Comparison of ENCODE assay signal across 9 cellular contexts in the genomic region with DNA sequence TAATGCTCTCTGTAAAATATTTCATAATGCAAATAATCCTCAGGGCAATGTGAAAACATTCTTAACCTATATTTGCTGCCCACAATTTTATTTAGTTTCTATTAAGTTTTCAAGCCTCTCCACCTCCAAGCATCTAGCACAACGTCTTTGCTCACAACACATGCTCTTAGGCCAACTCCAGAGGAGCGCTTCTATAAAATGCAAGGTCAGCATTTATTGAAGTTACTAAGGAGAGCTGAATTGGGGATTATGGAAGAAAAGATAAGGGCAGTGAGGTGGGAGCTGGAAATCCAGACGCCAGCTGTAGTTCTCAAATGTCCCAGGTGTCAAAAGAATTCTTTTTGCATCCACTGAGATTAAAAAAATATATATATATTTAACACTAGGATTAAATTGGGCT. TPM values are rescaled to one million over a fixed set of nuclear protein-coding genes. Genes with fewer than 3 reads are reported as not detected.
DNase-seq lines count a peak whose midpoint lies in the region; FAIRE-seq and TF ChIP-seq lines count a peak whose summit lies in the region.
"Had no signal": no experiment of that assay in that cellular context is flagged by ENCODE, and none has a peak within 500 bp of the region (broad histone marks: within the 10 kb centered on the region; RNA-seq: fewer than 3 reads in every experiment).

No MANE protein-coding gene starts in this region.

- H3K23me2 ChIP-seq in H1 (ENCODE audit: low read depth, low read length): peaks cover 12% of the 10 kb centered on the region

- no peak overlapping the region for H3K14ac ChIP-seq in H1 (ENCODE audit: insufficient read length)

- H4K91ac ChIP-seq in H1 (replicated peaks; ENCODE audit: insufficient read length, low read length): no peak overlapping the region

- POLR2A ChIA-PET in H1 (lab: Charles Lee; ENCODE audit: partially characterized antibody): interaction anchor here (0.8 to 3.1 kb wide), 5 partner anchors 11 to 145 kb away, joined by 3 to 12 read pairs (median 3); a partner anchor contains a TSS

- H3K4ac ChIP-seq in H1 (replicated peaks; ENCODE audit: insufficient read length, low read depth, low read length): no peak overlapping the region

- H3K79me2 ChIP-seq in OCI-LY1 (ENCODE audit: insufficient read depth, low read length): peaks cover 37% of the 10 kb centered on the region
- H3K79me2 ChIP-seq in H1 (ENCODE audit: control insufficient read depth in 1 of 2, insufficient read depth in 2 of 2, low read length in 2 of 2): peaks cover 17 to 38% of the 10 kb centered on the region in 2 experiments

- H2BK12ac ChIP-seq in H1 (ENCODE audit: low read depth, low read length): no peak overlapping the region

- H3K56ac ChIP-seq in H1 (replicated peaks; ENCODE audit: insufficient read length, low read depth, low read length): no peak overlapping the region

- H3K9me2 ChIP-seq in OCI-LY1 (ENCODE audit: low read depth, low read length): no peaks in the 10 kb centered on the region

- DNase-seq in H1 (ENCODE audit: low read depth in 1 of 2, low spot score in 2 of 2) (no peak), ovary (no peak), NCI-H345 treated with DMSO at 0.1 percent for 48 hours (lab: John Stamatoyannopoulos, UW; ENCODE audit: unreplicated experiment) (no peak), putamen (ENCODE audit: low spot score) (no peak), GM12891 (ENCODE audit: insufficient read length, low spot score) (no peak)
- no peak for DNase-seq in stimulated activated CD4-positive, alpha-beta T cell treated with anti-CD3 and anti-CD28 coated beads, Interleukin-2, amount 100 ng/mL, for 24 hours
- DNase-seq: NCI-H1694 had no signal

- peaks cover 9% of the 10 kb centered on the region for H3K9me3 ChIP-seq in ES-I3 (ENCODE audit: control insufficient read depth, insufficient read depth, low read length)
- H3K9me3 ChIP-seq in OCI-LY1 (ENCODE audit: low read length): no peaks in the 10 kb centered on the region
- peaks cover 14 to 17% of the 10 kb centered on the region in 2 experiments for H3K9me3 ChIP-seq in H1 (ENCODE audit: insufficient read depth in 2 of 2, low read depth in 1 of 2, low read length in 1 of 2)
- H3K9me3 ChIP-seq in ovary: peaks cover 0 to 8% of the 10 kb centered on the region in 2 donors

- FAIRE-seq in H1 (lab: Jason Lieb, UNC) (no peak), GM12891 (lab: Jason Lieb, UNC) (no peak)

- intact Hi-C loops in ovary (cut with DNase I): loop anchor here in 1 of 4 donors (10.0 kb wide), 1 partner anchor 177 kb away; no protein-coding TSS in a partner anchor

- H2AFZ ChIP-seq in OCI-LY1 (ENCODE audit: low read length) (peak overlapping the region; percentile 67; the same call in 1 of the 2 replicates), H1 (ENCODE audit: low read length) (no peak overlapping the region)

- TF ChIP-seq POLR2A in H1 (IDR thresholded peaks at IDR 0.05; ENCODE audit: control extremely low read depth in 1 of 2, low read depth in 2 of 2, low read length in 2 of 2) (no peak), ovary (IDR thresholded peaks at IDR 0.05) (no peak), GM12891 (IDR thresholded peaks at IDR 0.05; ENCODE audit: low read depth, low read length) (no peak)

- peaks cover 8% of the 10 kb centered on the region for H3K79me1 ChIP-seq in H1 (ENCODE audit: low read depth, low read length)

- H3K4me2 ChIP-seq in OCI-LY1 (ENCODE audit: low read length) (peak overlapping the region; percentile 97), H1 (ENCODE audit: insufficient read depth in 1 of 2, low read depth in 2 of 2, low read length in 2 of 2) (peak overlapping the region; percentile 65 to 97; a peak in 3 of 4 replicates)

- CTCF ChIA-PET in H1 (lab: Charles Lee; ENCODE audit: partially characterized antibody): interaction anchor here (0.9 to 1.1 kb wide), 2 partner anchors 23 to 26 kb away, joined by 3 read pairs; no protein-coding TSS in a partner anchor

- peak overlapping the region; percentile 87 for H3K27ac ChIP-seq in OCI-LY1 (ENCODE audit: low read depth, low read length, poor library complexity, severe bottlenecking)
- H3K27ac ChIP-seq in H1 (ENCODE audit: low read depth, low read length): no peak overlapping the region
- no peak overlapping the region for H3K27ac ChIP-seq in ovary

- no peak overlapping the region for H2AK5ac ChIP-seq in H1 (ENCODE audit: low read depth, low read length)

- H3K18ac ChIP-seq in H1 (ENCODE audit: extremely low read depth, low read length): no peak overlapping the region

- no peak for TF ChIP-seq EP300 in H1 (IDR thresholded peaks at IDR 0.05; ENCODE audit: borderline replicate concordance in 1 of 2, low read depth in 2 of 2, low read length in 2 of 2)
- TF ChIP-seq EP300 in ovary (IDR thresholded peaks at IDR 0.05): no peak

- H2BK120ac ChIP-seq in H1 (replicated peaks; ENCODE audit: low read depth, low read length): no peak overlapping the region

- H4K8ac ChIP-seq in H1 (ENCODE audit: extremely low read depth, insufficient read depth, low read length): no peak overlapping the region

- no peak overlapping the region for H3K23ac ChIP-seq in H1 (ENCODE audit: insufficient read length)

- whole genome bisulfite sequencing in H1 (ENCODE audit: extremely low coverage in 1 of 2, insufficient coverage in 1 of 2, insufficient read length in 1 of 2, insufficient replicate concordance in 2 of 2, low coverage in 1 of 2, low lambda C conversion rate in 2 of 2, missing lambda C conversion rate in 1 of 2), 2 experiments: 93% methylated on average over 3 of the region's 3 CpGs; no CpG with 5 or more reads in 1 of the 2 experiments
- WGBS in ovary, 3 donors: 63 to 67% (median 64%) methylated on average over 3 of the region's 3 CpGs

- H4K20me1 ChIP-seq in OCI-LY1 (ENCODE audit: insufficient read depth, low read length) (no peaks in the 10 kb centered on the region), H1 (replicated peaks in 1 of 2; ENCODE audit: control insufficient read depth in 1 of 2, insufficient read depth in 2 of 2, low read length in 2 of 2) (no peaks in the 10 kb centered on the region)

- peak overlapping the region; percentile 93 for H3K4me3 ChIP-seq in OCI-LY1 (ENCODE audit: low read depth, low read length, poor library complexity, severe bottlenecking)
- H3K4me3 ChIP-seq in H1 (ENCODE audit: extremely low read depth in 1 of 4, insufficient read depth in 2 of 4, low read depth in 3 of 4, low read length in 4 of 4): peak overlapping the region in 3 of 4 experiments; percentile 92 to 97 (median 94); a peak in 4 of 8 replicates
- peak overlapping the region; percentile 90 for H3K4me3 ChIP-seq in ovary

- H3K9ac ChIP-seq in ES-I3 (ENCODE audit: low read depth, low read length) (peak overlapping the region; percentile 85; the same call in 1 of the 2 replicates), OCI-LY1 (ENCODE audit: low read length) (peak overlapping the region; percentile 86), H1 (replicated peaks in 1 of 4; ENCODE audit: extremely low read depth in 1 of 4, low read depth in 3 of 4, low read length in 3 of 4) (no peak overlapping the region)

- TF ChIP-seq RAD21 in H1 (IDR thresholded peaks at IDR 0.05 in 1 of 2, conservative IDR thresholded peaks at IDR 0.05 in 1 of 2; ENCODE audit: low read depth in 2 of 2, low read length in 2 of 2): no peak

- H3F3A ChIP-seq in OCI-LY1 (ENCODE audit: insufficient read depth, low read length): no peaks in the 10 kb centered on the region

- no peak overlapping the region for H2BK20ac ChIP-seq in H1 (ENCODE audit: low read length)

- no peak overlapping the region for H4K5ac ChIP-seq in H1 (ENCODE audit: insufficient read length, low read depth, low read length)

- no peak overlapping the region for H2BK15ac ChIP-seq in H1 (ENCODE audit: low read length)

- H3K4me1 ChIP-seq in ES-I3 (ENCODE audit: insufficient read depth, low read length) (0 out of 2 replicates have a peak, but pooled peaks cover 8% of the 10 kb centered on the region), OCI-LY1 (ENCODE audit: insufficient read depth, low read length, severe bottlenecking) (peaks cover 21% of the 10 kb centered on the region), H1 (replicated peaks in 1 of 4; ENCODE audit: control insufficient read depth in 3 of 4, insufficient read depth in 4 of 4, low read length in 3 of 4) (peaks cover 3 to 11% (median 7%) of the 10 kb centered on the region in 4 experiments; a peak in 6 of 7 replicates), ovary (ENCODE audit: insufficient read depth) (peaks cover 7% of the 10 kb centered on the region)

- H3K27me3 ChIP-seq in OCI-LY1 (ENCODE audit: insufficient read depth, low read length) (no peaks in the 10 kb centered on the region), H1 (replicated peaks in 1 of 4; ENCODE audit: control insufficient read depth in 3 of 4, extremely low read depth in 1 of 4, insufficient read depth in 3 of 4, low read length in 3 of 4) (no peaks in the 10 kb centered on the region), ovary (no peaks in the 10 kb centered on the region)

- TF ChIP-seq CTCF in OCI-LY1 (IDR thresholded peaks at IDR 0.05; ENCODE audit: low read length) (no peak), H1 (IDR thresholded peaks at IDR 0.05; ENCODE audit: control extremely low read depth in 1 of 3, insufficient read depth in 1 of 3, low read depth in 1 of 3, low read length in 3 of 3) (no peak), ovary (IDR thresholded peaks at IDR 0.05) (no peak)

- H2BK5ac ChIP-seq in H1 (ENCODE audit: low read depth, low read length): no peak overlapping the region

- peaks cover 9% of the 10 kb centered on the region; the same call in 1 of the 2 replicates for H3K36me3 ChIP-seq in ES-I3 (ENCODE audit: insufficient read depth, low read length)
- H3K36me3 ChIP-seq in OCI-LY1 (ENCODE audit: insufficient read depth, low read length): peaks cover 17% of the 10 kb centered on the region
- H3K36me3 ChIP-seq in H1 (ENCODE audit: control insufficient read depth in 2 of 4, insufficient read depth in 4 of 4, low read length in 3 of 4): peaks cover 0 to 21% (median 1%) of the 10 kb centered on the region in 4 experiments; a peak in 6 of 8 replicates
- no peaks in the 10 kb centered on the region for H3K36me3 ChIP-seq in ovary

RNA-seq across cellular contexts. Expression of a gene that starts 1.0 kb away (rescaled TPM):
- 18.5 and 19.2 TPM in 2 replicates for total RNA-seq in H1 (2021; fragmentation: NEBNext Ultra II Directional; extraction: Animal tissue kit (Norgen Biotek cat#: 25700))
- 2.3 and 4.4 TPM in 2 replicates for polyA plus RNA-seq in H1 (2011; rRNA removed)
- 4.5 TPM for polyA plus RNA-seq in H1 (2011; cell fraction: cytosol; rRNA removed)
- polyA plus RNA-seq in H1 (2011; cell fraction: nucleus; rRNA removed): 1.5 TPM
- polyA plus RNA-seq in H1 (2012, experiment 1 of 2): 11.8 to 23.0 TPM (median 17.3 TPM) in 4 replicates
- polyA plus RNA-seq in H1 (2012, experiment 2 of 2): 1.4 TPM
- 8.7 TPM for polyA plus RNA-seq in H1 (2013, experiment 1 of 2)
- polyA plus RNA-seq in H1 (2013, experiment 2 of 2): 8.6 TPM
- 5.7 and 9.7 TPM in 2 replicates for polyA minus RNA-seq in H1 (2011; rRNA and poly(A)+ RNA removed)
- polyA minus RNA-seq in H1 (2011; cell fraction: cytosol; rRNA and poly(A)+ RNA removed): 5.7 TPM
- 7.4 TPM for polyA minus RNA-seq in H1 (2011; cell fraction: nucleus; rRNA and poly(A)+ RNA removed)
- total RNA-seq in ovary: 10 to 100 TPM; 11.1 to 36.1 (median 26.6) TPM
- 10 to 100 TPM in 1 of 2 donors, 1 to 10 TPM in 1; 8.1 to 28.3 TPM for polyA plus RNA-seq in ovary
- polyA plus RNA-seq in GM12891 (2012; ENCODE audit: low read depth, missing spikeins): 17.2 TPM

RNA-seq across cellular contexts. Expression of a gene that starts 1.2 kb away (rescaled TPM):
- total RNA-seq in H1 (2021; fragmentation: NEBNext Ultra II Directional; extraction: Animal tissue kit (Norgen Biotek cat#: 25700)): 64.4 and 73.3 TPM in 2 replicates
- polyA plus RNA-seq in H1 (2011; rRNA removed): 18.6 and 37.4 TPM in 2 replicates
- polyA plus RNA-seq in H1 (2011; cell fraction: cytosol; rRNA removed): 34.9 TPM
- polyA plus RNA-seq in H1 (2011; cell fraction: nucleus; rRNA removed): 11.7 TPM
- 56.4 to 77.0 TPM (median 64.7 TPM) in 4 replicates for polyA plus RNA-seq in H1 (2012, experiment 1 of 2)
- polyA plus RNA-seq in H1 (2012, experiment 2 of 2): 14.5 TPM
- 47.4 TPM for polyA plus RNA-seq in H1 (2013, experiment 1 of 2)
- polyA plus RNA-seq in H1 (2013, experiment 2 of 2): 48.1 TPM
- 39.1 and 86.5 TPM in 2 replicates for polyA minus RNA-seq in H1 (2011; rRNA and poly(A)+ RNA removed)
- polyA minus RNA-seq in H1 (2011; cell fraction: cytosol; rRNA and poly(A)+ RNA removed): 26.5 TPM
- 22.7 TPM for polyA minus RNA-seq in H1 (2011; cell fraction: nucleus; rRNA and poly(A)+ RNA removed)
- 10 to 100 TPM in 5 of 7 donors, 1 to 10 TPM in 2; 4.5 to 20.3 (median 11.7) TPM for total RNA-seq in ovary
- polyA plus RNA-seq in ovary: 10 to 100 TPM in 1 of 2 donors, 1 to 10 TPM in 1; 4.7 to 11.8 TPM
- 9.3 TPM for polyA plus RNA-seq in GM12891 (2012; ENCODE audit: low read depth, missing spikeins)

RNA-seq across cellular contexts. Expression of a gene that starts 59.3 kb away (rescaled TPM):
- total RNA-seq in H1 (2021; fragmentation: NEBNext Ultra II Directional; extraction: Animal tissue kit (Norgen Biotek cat#: 25700)): not detected in 2 replicates
- polyA plus RNA-seq in H1 (2011; rRNA removed): 0.09 and 0.11 TPM in 2 replicates
- 0.41 TPM for polyA plus RNA-seq in H1 (2011; cell fraction: cytosol; rRNA removed)
- 0.21 TPM for polyA plus RNA-seq in H1 (2011; cell fraction: nucleus; rRNA removed)
- 0.42 to 0.57 TPM in 2 of 4 replicates, not detected in the others for polyA plus RNA-seq in H1 (2012, experiment 1 of 2)
- polyA plus RNA-seq in H1 (2012, experiment 2 of 2): not detected
- 0.06 TPM for polyA plus RNA-seq in H1 (2013, experiment 1 of 2)
- not detected for polyA plus RNA-seq in H1 (2013, experiment 2 of 2)
- polyA minus RNA-seq in H1 (2011; rRNA and poly(A)+ RNA removed): 1.0 and 1.1 TPM in 2 replicates
- polyA minus RNA-seq in H1 (2011; cell fraction: cytosol; rRNA and poly(A)+ RNA removed): not detected
- not detected for polyA minus RNA-seq in H1 (2011; cell fraction: nucleus; rRNA and poly(A)+ RNA removed)
- total RNA-seq in ovary: 1 to 10 TPM in 3 of 7 donors, under 1 TPM in 3, not detected in 1; 0.40 to 2.4 (median 0.91) TPM
- polyA plus RNA-seq in ovary: under 1 TPM; 0.04 to 0.28 TPM
- 0.09 TPM for polyA plus RNA-seq in GM12891 (2012; ENCODE audit: low read depth, missing spikeins)

Comparison
In these comparisons a context has a peak if more than half of its experiments do, and no peak if none do; other contexts are left out.
1. H3K9ac ChIP-seq: peak in ES-I3 (single experiment) and OCI-LY1 (single experiment); none in H1 (0 of 4).
2. Peak in every context shown above with its lines, with median percentiles within 50 percentile points of each other: H3K4me3 ChIP-seq.